ENCODE assay signal across 8 cellular contexts in the genomic region with DNA sequence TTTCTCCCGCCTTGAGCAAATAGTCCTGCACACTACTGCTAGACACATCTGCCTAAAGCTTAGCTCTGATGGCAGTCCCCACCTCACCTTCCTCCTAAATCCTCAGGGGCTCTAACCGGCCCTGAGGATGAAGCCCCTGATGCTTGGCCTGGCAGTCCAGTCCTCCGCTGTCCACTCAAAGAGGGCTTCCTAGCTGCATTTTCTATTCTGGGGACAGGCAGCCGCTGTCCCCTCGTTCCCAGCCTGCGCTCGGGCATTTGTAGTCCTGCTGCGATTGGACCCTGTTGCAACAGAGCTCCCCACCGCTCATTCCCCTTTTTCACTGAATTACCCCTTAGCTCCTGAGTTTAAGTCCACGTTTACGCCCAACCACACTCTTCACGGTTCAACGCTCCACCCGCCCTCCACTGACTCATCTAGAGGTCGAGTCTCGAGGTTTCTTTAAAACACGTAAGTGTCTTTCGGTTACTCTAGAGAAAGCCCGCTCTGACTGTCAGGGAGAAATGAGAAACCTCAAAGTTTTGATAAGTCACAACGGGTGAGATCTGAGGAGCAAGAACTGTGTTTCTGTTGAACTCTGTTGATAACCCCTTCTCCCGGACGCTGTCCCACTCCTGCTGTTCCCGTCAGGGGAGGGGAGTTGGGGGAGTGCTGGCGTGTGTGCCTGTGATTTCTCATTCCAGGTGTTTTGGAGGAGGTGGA.
DNase-seq lines count a peak whose midpoint lies in the region; ATAC-seq lines count a peak whose summit lies in the region.

No MANE protein-coding gene starts in this region.

- DNase-seq in SK-N-MC (ENCODE audit: low read depth, low spot score) (no peak), memory B cell (ENCODE audit: low spot score in 2 of 2) (peak; percentile 71 to 80), NCI-H146 (lab: John Stamatoyannopoulos, UW) (no peak)

- peak overlapping the region; percentile 21; the same call in 1 of the 2 replicates for H3K4me3 ChIP-seq in SK-N-MC

- no peaks in the 10 kb centered on the region for H3K9me3 Mint-ChIP-seq in activated naive CD4-positive, alpha-beta T cell treated with anti-CD3 and anti-CD28 coated beads, Interleukin-2, amount 50 U/mL, for 24 hours
- no peaks in the 10 kb centered on the region for H3K9me3 Mint-ChIP-seq in memory B cell
- H3K9me3 Mint-ChIP-seq in stimulated activated naive CD8-positive, alpha-beta T cell treated with anti-CD3 and anti-CD28 coated beads, Interleukin-15, Interleukin-2, amounts not matched to agents 100 ng/mL and 50 ng/mL, for 24 hours: no peaks in the 10 kb centered on the region

- peak; percentile 36 for ATAC-seq in GM18519 (IDR thresholded peaks at IDR 0.05; ENCODE audit: low FRiP score, unreplicated experiment)
- ATAC-seq in HG02938 (IDR thresholded peaks at IDR 0.05; ENCODE audit: unreplicated experiment): peak; percentile 46
- ATAC-seq in memory B cell (ENCODE audit: low read depth): peak; percentile 51
- ATAC-seq in HG02763 (IDR thresholded peaks at IDR 0.05; ENCODE audit: unreplicated experiment): no peak

- peak overlapping the region; percentile 90 for H3K4me3 Mint-ChIP-seq in activated naive CD4-positive, alpha-beta T cell treated with anti-CD3 and anti-CD28 coated beads, Interleukin-2, amount 50 U/mL, for 24 hours
- peak overlapping the region; percentile 89 for H3K4me3 Mint-ChIP-seq in memory B cell
- peak overlapping the region; percentile 93 for H3K4me3 Mint-ChIP-seq in stimulated activated naive CD8-positive, alpha-beta T cell treated with anti-CD3 and anti-CD28 coated beads, Interleukin-15, Interleukin-2, amounts not matched to agents 100 ng/mL and 50 ng/mL, for 24 hours

- 0 out of 2 replicates have a peak overlapping the region, but pooled peaks have one; percentile 48 for H3K27ac ChIP-seq in SK-N-MC

- no peaks in the 10 kb centered on the region for H3K36me3 ChIP-seq in SK-N-MC (ENCODE audit: insufficient read depth, low read length)

- H3K27me3 Mint-ChIP-seq in activated naive CD4-positive, alpha-beta T cell treated with anti-CD3 and anti-CD28 coated beads, Interleukin-2, amount 50 U/mL, for 24 hours: no peaks in the 10 kb centered on the region
- H3K27me3 Mint-ChIP-seq in memory B cell: no peaks in the 10 kb centered on the region
- no peaks in the 10 kb centered on the region for H3K27me3 Mint-ChIP-seq in stimulated activated naive CD8-positive, alpha-beta T cell treated with anti-CD3 and anti-CD28 coated beads, Interleukin-15, Interleukin-2, amounts not matched to agents 100 ng/mL and 50 ng/mL, for 24 hours

- H3K27ac Mint-ChIP-seq in activated naive CD4-positive, alpha-beta T cell treated with anti-CD3 and anti-CD28 coated beads, Interleukin-2, amount 50 U/mL, for 24 hours: peak overlapping the region; percentile 98
- H3K27ac Mint-ChIP-seq in memory B cell: peak overlapping the region; percentile 97
- H3K27ac Mint-ChIP-seq in stimulated activated naive CD8-positive, alpha-beta T cell treated with anti-CD3 and anti-CD28 coated beads, Interleukin-15, Interleukin-2, amounts not matched to agents 100 ng/mL and 50 ng/mL, for 24 hours: peak overlapping the region; percentile 100

- peaks cover 35% of the 10 kb centered on the region for H3K36me3 Mint-ChIP-seq in activated naive CD4-positive, alpha-beta T cell treated with anti-CD3 and anti-CD28 coated beads, Interleukin-2, amount 50 U/mL, for 24 hours
- peaks cover 17% of the 10 kb centered on the region for H3K36me3 Mint-ChIP-seq in memory B cell
- peaks cover 92% of the 10 kb centered on the region for H3K36me3 Mint-ChIP-seq in stimulated activated naive CD8-positive, alpha-beta T cell treated with anti-CD3 and anti-CD28 coated beads, Interleukin-15, Interleukin-2, amounts not matched to agents 100 ng/mL and 50 ng/mL, for 24 hours (ENCODE audit: low read depth)

- no peaks in the 10 kb centered on the region for H3K9me3 ChIP-seq in SK-N-MC (ENCODE audit: low read depth, low read length)

- peak overlapping the region; percentile 35 for H3K9ac ChIP-seq in SK-N-MC (ENCODE audit: insufficient read length)

- peaks cover 81% of the 10 kb centered on the region for H3K4me1 Mint-ChIP-seq in activated naive CD4-positive, alpha-beta T cell treated with anti-CD3 and anti-CD28 coated beads, Interleukin-2, amount 50 U/mL, for 24 hours
- H3K4me1 Mint-ChIP-seq in memory B cell: peaks cover 44% of the 10 kb centered on the region
- peaks cover 93% of the 10 kb centered on the region for H3K4me1 Mint-ChIP-seq in stimulated activated naive CD8-positive, alpha-beta T cell treated with anti-CD3 and anti-CD28 coated beads, Interleukin-15, Interleukin-2, amounts not matched to agents 100 ng/mL and 50 ng/mL, for 24 hours (ENCODE audit: low read depth)

Comparison
In these comparisons a context has a peak if more than half of its experiments do, and no peak if none do; other contexts are left out.
1. DNase-seq: peak in memory B cell (2 of 2); none in SK-N-MC (single experiment) and NCI-H146 (single experiment).
2. Peak in every context shown above with its lines, with median percentiles within 50 percentile points of each other: H3K27ac Mint-ChIP-seq and H3K4me3 Mint-ChIP-seq.